Comparison of ENCODE assay signal across 24 cellular contexts in genomic region chr1:44907909-44908308, GRCh38.
DNase-seq lines count a peak whose midpoint lies in the region; ATAC-seq and TF ChIP-seq lines count a peak whose summit lies in the region.
"Had no signal": no experiment of that assay in that cellular context is flagged by ENCODE, and none has a peak within 500 bp of the region (broad histone marks: within the 10 kb centered on the region; RNA-seq: fewer than 3 reads in every experiment).

No MANE protein-coding gene starts in this region.

- no peak for ATAC-seq in GM21528 (IDR thresholded peaks at IDR 0.05; ENCODE audit: low FRiP score, unreplicated experiment)
- ATAC-seq in HG03460 (IDR thresholded peaks at IDR 0.05; ENCODE audit: unreplicated experiment): no peak
- ATAC-seq in HG03097 (IDR thresholded peaks at IDR 0.05; ENCODE audit: low FRiP score, unreplicated experiment): no peak
- ATAC-seq: activated T-cell treated with anti-CD3 and anti-CD28 coated beads, Interleukin-2, amount 50 U/mL, for 4 hours; left lung; stimulated activated naive CD8-positive, alpha-beta T cell treated with anti-CD3 and anti-CD28 coated beads, Interleukin-15, Interleukin-2, amounts not matched to agents 100 U/mL and 50 U/mL, for 24 hours had no signal

- POLR2A ChIA-PET in Caco-2 (lab: Charles Lee): no interaction called here

- intact Hi-C loops in Caco-2 (cut with micrococcal nuclease; ENCODE audit: unreplicated experiment): no loop called here

- H3K27ac Mint-ChIP-seq in Caco-2 (ENCODE audit: unreplicated experiment): peak overlapping the region; percentile 25
- H3K27ac Mint-ChIP-seq: H9, immature natural killer cell, nephron progenitor cell had no signal

- H3K9me3 ChIP-seq in Caco-2 (no peaks in the 10 kb centered on the region), parathyroid adenoma (ENCODE audit: control insufficient read depth, low read length) (no peaks in the 10 kb centered on the region)
- H3K9me3 ChIP-seq: BLaER1, left lung had no signal

- H3K4me3 Mint-ChIP-seq in Caco-2 (ENCODE audit: unreplicated experiment): no peak overlapping the region
- H3K4me3 Mint-ChIP-seq: activated T-cell treated with anti-CD3 and anti-CD28 coated beads, Interleukin-2, amount 50 U/mL, for 4 hours; H9; immature natural killer cell; nephron progenitor cell had no signal

- no peaks in the 10 kb centered on the region for H3K9me3 Mint-ChIP-seq in Caco-2 (ENCODE audit: unreplicated experiment)
- H3K9me3 Mint-ChIP-seq: H9, immature natural killer cell, nephron progenitor cell had no signal

- H3K36me3 Mint-ChIP-seq in Caco-2 (ENCODE audit: insufficient read depth, unreplicated experiment): no peaks in the 10 kb centered on the region

- CTCF ChIA-PET in Caco-2 (lab: Charles Lee): no interaction called here

- no peak for TF ChIP-seq POLR2A in erythroblast (IDR thresholded peaks at IDR 0.05; ENCODE audit: low read length)

- no TSS peak for BruUV-seq in Caco-2 (replicated peaks; lab: Mats Ljungman, UMichigan)

- no peak overlapping the region for H3K9ac ChIP-seq in parathyroid adenoma
- H3K9ac ChIP-seq: BLaER1, KMS-11 had no signal

- TF ChIP-seq CTCF in Caco-2 (IDR thresholded peaks at IDR 0.05; ENCODE audit: insufficient read depth in 1 of 2, low read depth in 1 of 2, low read length in 1 of 2, severe bottlenecking in 1 of 2, unreplicated experiment in 1 of 2) (no peak), parathyroid adenoma (IDR thresholded peaks at IDR 0.05) (no peak)

- H3K4me3 ChIP-seq in Caco-2 (ENCODE audit: low read depth, low read length) (no peak overlapping the region), parathyroid adenoma (ENCODE audit: low read depth, low read length) (peak overlapping the region; percentile 24)
- H3K4me3 ChIP-seq: BLaER1, dorsolateral prefrontal cortex, hepatocyte, left lung had no signal

- peaks cover 10% of the 10 kb centered on the region for H3K4me1 Mint-ChIP-seq in Caco-2 (ENCODE audit: low read depth, unreplicated experiment)
- H3K4me1 Mint-ChIP-seq: H9, immature natural killer cell had no signal

- no peaks in the 10 kb centered on the region for H3K36me3 ChIP-seq in Caco-2 (ENCODE audit: control insufficient read depth, insufficient read depth, low read length)
- H3K36me3 ChIP-seq in parathyroid adenoma (ENCODE audit: control insufficient read depth, insufficient read depth, low read length): no peaks in the 10 kb centered on the region
- H3K36me3 ChIP-seq: left lung had no signal

- H3K4me2 ChIP-seq in parathyroid adenoma (ENCODE audit: low read length): peak overlapping the region; percentile 31
- H3K4me2 ChIP-seq: BLaER1, hepatocyte, KMS-11 had no signal

- no peak overlapping the region for H3K27ac ChIP-seq in parathyroid adenoma
- H3K27ac ChIP-seq: BLaER1, dorsolateral prefrontal cortex, hepatocyte, KMS-11, left lung had no signal

- H3K79me2 ChIP-seq in parathyroid adenoma: no peaks in the 10 kb centered on the region
- H3K79me2 ChIP-seq: hepatocyte had no signal

- H3K4me1 ChIP-seq in Caco-2: no peaks in the 10 kb centered on the region
- no peaks in the 10 kb centered on the region for H3K4me1 ChIP-seq in parathyroid adenoma
- H3K4me1 ChIP-seq: BLaER1, left lung had no signal

- H2AFZ ChIP-seq in parathyroid adenoma: no peak overlapping the region
- H2AFZ ChIP-seq: hepatocyte had no signal

- H3K27me3 Mint-ChIP-seq in Caco-2 (ENCODE audit: insufficient read depth, unreplicated experiment): no peaks in the 10 kb centered on the region

- no peak for DNase-seq in Caco-2
- DNase-seq in RPMI7951 (ENCODE audit: low read depth): peak; percentile 14
- peak; percentile 19 to 24 for DNase-seq in erythroblast (lab: John Stamatoyannopoulos, UW)
- DNase-seq in T-helper 1 cell: no peak
- DNase-seq: activated naive CD4-positive, alpha-beta T cell treated with Interleukin-2 at 50 U/mL for 16 hours; activated T-cell treated with anti-CD3 and anti-CD28 coated beads, Interleukin-2, amount 50 U/mL, for 4 hours; caudate nucleus; dorsolateral prefrontal cortex; H9; immature natural killer cell; left lung; midbrain; NCI-H1694 treated with DMSO at 0.1 percent for 48 hours; nephron progenitor cell; small intestine; stimulated activated naive CD8-positive, alpha-beta T cell treated with anti-CD3 and anti-CD28 coated beads, Interleukin-15, Interleukin-2, amounts not matched to agents 100 U/mL and 50 U/mL, for 24 hours; trophoblast cell had no signal

- H3K27me3 ChIP-seq in Caco-2 (replicated peaks; ENCODE audit: control insufficient read depth, insufficient read depth, low read length) (no peaks in the 10 kb centered on the region), parathyroid adenoma (ENCODE audit: control insufficient read depth, insufficient read depth, low read length) (no peaks in the 10 kb centered on the region)
- H3K27me3 ChIP-seq: BLaER1, dorsolateral prefrontal cortex, hepatocyte, left lung had no signal

Comparison
In these comparisons a context has a peak if more than half of its experiments do, and no peak if none do; other contexts are left out.
1. DNase-seq: peak in RPMI7951 (single experiment) and erythroblast (2 of 2); none in Caco-2 (0 of 2) and T-helper 1 cell (0 of 5).